18 cellular contexts compared by ENCODE assay signal in the genomic region with DNA sequence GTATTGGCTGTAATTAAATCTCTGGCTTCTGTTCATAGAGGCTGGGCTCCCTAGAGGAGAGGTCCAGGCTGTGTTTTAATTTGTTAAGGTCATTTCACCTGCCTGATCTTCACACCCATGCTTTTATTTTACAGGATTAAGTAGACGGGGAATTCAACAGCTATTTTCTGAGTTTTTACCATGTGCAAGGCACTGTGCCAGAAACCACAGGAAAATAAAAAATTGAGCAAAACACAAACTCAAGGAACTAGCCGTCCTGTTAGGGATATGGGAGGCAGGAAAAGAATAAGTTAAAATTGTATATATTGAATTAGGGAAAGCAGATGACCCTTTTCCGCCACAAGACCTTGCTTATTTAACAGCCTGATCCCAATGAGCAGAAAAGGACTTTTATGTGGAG.
"Had no signal": no experiment of that assay in that cellular context is flagged by ENCODE, and none has a peak within 500 bp of the region (broad histone marks: within the 10 kb centered on the region; RNA-seq: fewer than 3 reads in every experiment).

No MANE protein-coding gene starts in this region.

- ATAC-seq: left lobe of liver; mucosa of descending colon; naive thymus-derived CD4-positive, alpha-beta T cell; sciatic nerve; stimulated activated naive B cell treated with anti-CD40 and anti-IgM and Interleukin-4, amounts not matched to agents 10 μg/mL and 1 μg/mL and 100 μg/mL, for 72 hours had no signal

- H3K27ac ChIP-seq: dorsolateral prefrontal cortex, neural progenitor cell, parathyroid adenoma, right atrium auricular region, transverse colon had no signal

- H3K36me3 ChIP-seq: neural progenitor cell, right atrium auricular region, transverse colon had no signal

- H3K4me1 ChIP-seq: parathyroid adenoma, right atrium auricular region, transverse colon had no signal

- DNase-seq: dorsolateral prefrontal cortex; effector CD4-positive, alpha-beta T cell; foreskin melanocyte; glutamatergic neuron; kidney; mucosa of descending colon; naive thymus-derived CD4-positive, alpha-beta T cell; stimulated activated CD4-positive, alpha-beta T cell treated with anti-CD3 and anti-CD28 coated beads, Interleukin-15, amount 100 ng/mL, for 24 hours; stimulated activated CD4-positive, alpha-beta T cell treated with anti-CD3 and anti-CD28 coated beads, Interleukin-2, amount 100 ng/mL, for 48 hours; stimulated activated naive B cell treated with anti-CD40 and anti-IgM and Interleukin-4, amounts not matched to agents 10 μg/mL and 1 μg/mL and 100 μg/mL, for 72 hours; transverse colon had no signal

- H3K4me3 ChIP-seq: dorsolateral prefrontal cortex, lung, mucosa of descending colon, neural progenitor cell, right atrium auricular region, transverse colon had no signal

- FAIRE-seq: colon, kidney had no signal

- H3K9me3 ChIP-seq: mucosa of descending colon, right atrium auricular region, transverse colon had no signal

- H3K27me3 ChIP-seq: neural progenitor cell, right atrium auricular region, transverse colon had no signal
